ENCODE assay signal across 30 cellular contexts in the genomic region with DNA sequence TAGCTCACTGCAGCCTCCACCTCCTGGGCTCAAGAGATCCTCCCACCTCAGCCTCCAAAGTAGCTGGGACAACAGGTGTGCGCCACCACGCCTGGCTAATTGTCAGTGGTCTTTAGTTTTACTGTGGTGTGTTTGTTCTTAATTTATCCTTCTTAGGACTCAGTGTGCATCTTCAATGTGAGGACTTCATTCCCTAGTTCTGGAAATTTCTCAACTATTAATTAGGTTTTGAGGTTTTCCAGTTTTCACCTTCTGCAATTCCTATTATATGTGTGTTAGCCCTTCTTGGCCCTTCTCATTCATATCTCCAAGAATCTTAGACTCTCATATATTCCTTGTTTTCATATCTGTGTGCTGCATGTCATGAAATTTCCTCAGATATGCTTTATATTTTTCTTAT. TPM values are rescaled to one million over a fixed set of nuclear protein-coding genes. Genes with fewer than 3 reads are reported as not detected.
"Had no signal": no experiment of that assay in that cellular context is flagged by ENCODE, and none has a peak within 500 bp of the region (broad histone marks: within the 10 kb centered on the region; RNA-seq: fewer than 3 reads in every experiment).

No MANE protein-coding gene starts in this region.

- H3K9me3 ChIP-seq: testis, thoracic aorta, thyroid gland, uterus, vagina had no signal

- H3K27me3 Mint-ChIP-seq: type B pancreatic cell had no signal

- H3K27ac Mint-ChIP-seq: stimulated activated effector memory CD8-positive, alpha-beta T cell treated with anti-CD3 and anti-CD28 coated beads, Interleukin-12 subunit alpha, Interleukin-12 subunit beta, amount 100 ng/mL, for 72 hours; stimulated activated memory B cell treated with anti-CD40 and anti-IgM and Interleukin-4, amounts not matched to agents 10 μg/mL and 1 μg/mL and 100 μg/mL, for 72 hours; stimulated activated naive B cell treated with anti-CD40 and anti-IgM and Interleukin-4, amounts not matched to agents 10 μg/mL and 1 μg/mL and 100 μg/mL, for 72 hours; stimulated activated naive CD8-positive, alpha-beta T cell treated with anti-CD3 and anti-CD28 coated beads, Interleukin-15, amount 100 ng/mL, for 72 hours; stimulated activated naive CD8-positive, alpha-beta T cell treated with anti-CD3 and anti-CD28 coated beads, Interleukin-15, Interleukin-2, amounts not matched to agents 100 ng/mL and 50 ng/mL, for 24 hours; type B pancreatic cell had no signal

- DNase-seq: stimulated activated CD4-positive, alpha-beta T cell treated with anti-CD3 and anti-CD28 coated beads, Interleukin-2, amount 100 ng/mL, for 48 hours; stimulated activated CD4-positive, alpha-beta T cell treated with anti-CD3 and anti-CD28 coated beads, Interleukin-4, amount 100 ng/mL, for 1 hour; stimulated activated CD4-positive, alpha-beta T cell treated with anti-CD3 and anti-CD28 coated beads, Interleukin-4, amount 100 ng/mL, for 24 hours; stimulated activated CD4-positive, alpha-beta T cell treated with anti-CD3 and anti-CD28 coated beads, Interleukin-4, amount 100 ng/mL, for 4 hours; stimulated activated CD8-positive, alpha-beta memory T cell treated with anti-CD3 and anti-CD28 coated beads, Interleukin-4, amount 100 ng/mL, for 48 hours; stimulated activated naive B cell treated with anti-CD40 and anti-IgM and Interleukin-4, amounts not matched to agents 10 μg/mL and 1 μg/mL and 100 μg/mL, for 72 hours; stimulated activated naive CD4-positive, alpha-beta T cell; stimulated activated naive CD4-positive, alpha-beta T cell treated with Interleukin-2 at 50 U/mL for 16 hours; stimulated activated naive CD8-positive, alpha-beta T cell treated with anti-CD3 and anti-CD28 coated beads, Interleukin-15, amount 100 ng/mL, for 72 hours; stimulated activated naive CD8-positive, alpha-beta T cell treated with anti-CD3 and anti-CD28 coated beads, Interleukin-15, Interleukin-2, amounts not matched to agents 100 U/mL and 50 U/mL, for 24 hours; stomach; substantia nigra; testis; thyroid gland; tibial artery; transverse colon; trophoblast cell; upper lobe of left lung; upper lobe of right lung; uterus had no signal

- H3K4me1 ChIP-seq: suprapubic skin, testis, thyroid gland, tibial artery, transverse colon, uterus, vagina had no signal

- H3K4me3 Mint-ChIP-seq: stimulated activated effector memory CD8-positive, alpha-beta T cell treated with anti-CD3 and anti-CD28 coated beads, Interleukin-12 subunit alpha, Interleukin-12 subunit beta, amount 100 ng/mL, for 72 hours; stimulated activated memory B cell treated with anti-CD40 and anti-IgM and Interleukin-4, amounts not matched to agents 10 μg/mL and 1 μg/mL and 100 μg/mL, for 72 hours; stimulated activated naive B cell treated with anti-CD40 and anti-IgM and Interleukin-4, amounts not matched to agents 10 μg/mL and 1 μg/mL and 100 μg/mL, for 72 hours; stimulated activated naive CD8-positive, alpha-beta T cell treated with anti-CD3 and anti-CD28 coated beads, Interleukin-15, amount 100 ng/mL, for 72 hours; stimulated activated naive CD8-positive, alpha-beta T cell treated with anti-CD3 and anti-CD28 coated beads, Interleukin-15, Interleukin-2, amounts not matched to agents 100 ng/mL and 50 ng/mL, for 24 hours; type B pancreatic cell had no signal

- H3K36me3 ChIP-seq: stomach, suprapubic skin, thoracic aorta, thyroid gland, tibial artery, tibial nerve, transverse colon, upper lobe of left lung, upper lobe of right lung, uterus, vagina had no signal

- FAIRE-seq: urothelium cell line had no signal

- ATAC-seq: stimulated activated effector memory CD8-positive, alpha-beta T cell treated with anti-CD3 and anti-CD28 coated beads, Interleukin-12 subunit alpha, Interleukin-12 subunit beta, amount 100 ng/mL, for 72 hours; stimulated activated memory B cell treated with anti-CD40 and anti-IgM and Interleukin-4, amounts not matched to agents 10 μg/mL and 1 μg/mL and 100 μg/mL, for 72 hours; stimulated activated naive B cell treated with anti-CD40 and anti-IgM and Interleukin-4, amounts not matched to agents 10 μg/mL and 1 μg/mL and 100 μg/mL, for 72 hours; stimulated activated naive CD8-positive, alpha-beta T cell treated with anti-CD3 and anti-CD28 coated beads, Interleukin-15, amount 100 ng/mL, for 72 hours; stimulated activated naive CD8-positive, alpha-beta T cell treated with anti-CD3 and anti-CD28 coated beads, Interleukin-15, Interleukin-2, amounts not matched to agents 100 U/mL and 50 U/mL, for 24 hours; upper lobe of right lung had no signal

- H3K27ac ChIP-seq: stomach, suprapubic skin, testis, thoracic aorta, thyroid gland, tibial artery, tibial nerve, transverse colon, upper lobe of left lung, upper lobe of right lung, uterus, vagina had no signal

- H3K4me3 ChIP-seq: stomach, suprapubic skin, testis, thoracic aorta, thyroid gland, tibial artery, tibial nerve, transverse colon, upper lobe of left lung, upper lobe of right lung, uterus, vagina had no signal

- H3K27me3 ChIP-seq: suprapubic skin, testis, thyroid gland, tibial nerve, upper lobe of left lung, upper lobe of right lung, uterus, vagina had no signal

- H3K9me3 Mint-ChIP-seq: stimulated activated naive CD8-positive, alpha-beta T cell treated with anti-CD3 and anti-CD28 coated beads, Interleukin-15, Interleukin-2, amounts not matched to agents 100 ng/mL and 50 ng/mL, for 24 hours; type B pancreatic cell had no signal

- H3K36me3 Mint-ChIP-seq: stimulated activated effector memory CD8-positive, alpha-beta T cell treated with anti-CD3 and anti-CD28 coated beads, Interleukin-12 subunit alpha, Interleukin-12 subunit beta, amount 100 ng/mL, for 72 hours; stimulated activated memory B cell treated with anti-CD40 and anti-IgM and Interleukin-4, amounts not matched to agents 10 μg/mL and 1 μg/mL and 100 μg/mL, for 72 hours; stimulated activated naive B cell treated with anti-CD40 and anti-IgM and Interleukin-4, amounts not matched to agents 10 μg/mL and 1 μg/mL and 100 μg/mL, for 72 hours; type B pancreatic cell had no signal

RNA-seq across cellular contexts. Expression of a gene that starts 32.2 kb away (rescaled TPM):
- total RNA-seq: thoracic aorta, ureter, uterus had no signal
- polyA plus RNA-seq: stomach had no signal
